In genomic region chr1:180233191-180234011, GRCh38 we compare ENCODE assay signal across 1 cellular context.
A peak's percentile ranks its signal among the peaks of the same experiment; 100 is the strongest.
TF ChIP-seq lines count a peak whose summit lies in the region.

No MANE protein-coding gene starts in this region.

TF ChIP-seq in GM23338, 12 proteins besides CTCF, POLR2A, EP300 and RAD21 (continued from another document):
- TF ChIP-seq, protein P1, sequence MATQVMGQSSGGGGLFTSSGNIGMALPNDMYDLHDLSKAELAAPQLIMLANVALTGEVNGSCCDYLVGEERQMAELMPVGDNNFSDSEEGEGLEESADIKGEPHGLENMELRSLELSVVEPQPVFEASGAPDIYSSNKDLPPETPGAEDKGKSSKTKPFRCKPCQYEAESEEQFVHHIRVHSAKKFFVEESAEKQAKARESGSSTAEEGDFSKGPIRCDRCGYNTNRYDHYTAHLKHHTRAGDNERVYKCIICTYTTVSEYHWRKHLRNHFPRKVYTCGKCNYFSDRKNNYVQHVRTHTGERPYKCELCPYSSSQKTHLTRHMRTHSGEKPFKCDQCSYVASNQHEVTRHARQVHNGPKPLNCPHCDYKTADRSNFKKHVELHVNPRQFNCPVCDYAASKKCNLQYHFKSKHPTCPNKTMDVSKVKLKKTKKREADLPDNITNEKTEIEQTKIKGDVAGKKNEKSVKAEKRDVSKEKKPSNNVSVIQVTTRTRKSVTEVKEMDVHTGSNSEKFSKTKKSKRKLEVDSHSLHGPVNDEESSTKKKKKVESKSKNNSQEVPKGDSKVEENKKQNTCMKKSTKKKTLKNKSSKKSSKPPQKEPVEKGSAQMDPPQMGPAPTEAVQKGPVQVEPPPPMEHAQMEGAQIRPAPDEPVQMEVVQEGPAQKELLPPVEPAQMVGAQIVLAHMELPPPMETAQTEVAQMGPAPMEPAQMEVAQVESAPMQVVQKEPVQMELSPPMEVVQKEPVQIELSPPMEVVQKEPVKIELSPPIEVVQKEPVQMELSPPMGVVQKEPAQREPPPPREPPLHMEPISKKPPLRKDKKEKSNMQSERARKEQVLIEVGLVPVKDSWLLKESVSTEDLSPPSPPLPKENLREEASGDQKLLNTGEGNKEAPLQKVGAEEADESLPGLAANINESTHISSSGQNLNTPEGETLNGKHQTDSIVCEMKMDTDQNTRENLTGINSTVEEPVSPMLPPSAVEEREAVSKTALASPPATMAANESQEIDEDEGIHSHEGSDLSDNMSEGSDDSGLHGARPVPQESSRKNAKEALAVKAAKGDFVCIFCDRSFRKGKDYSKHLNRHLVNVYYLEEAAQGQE (IDR thresholded peaks at IDR 0.05; ENCODE audit: unreplicated experiment) = no peak
- TF ChIP-seq ZNF114 (CRISPR knock-in tag; IDR thresholded peaks at IDR 0.05) (no peak), EZH2 (IDR thresholded peaks at IDR 0.05; ENCODE audit: low read depth, unreplicated experiment) (peak; percentile 87), POLR2AphosphoS5 (IDR thresholded peaks at IDR 0.05; ENCODE audit: low read depth) (no peak), NANOG (IDR thresholded peaks at IDR 0.05; ENCODE audit: borderline replicate concordance) (no peak), JUNB (IDR thresholded peaks at IDR 0.05; ENCODE audit: unreplicated experiment) (no peak), STAT1 (IDR thresholded peaks at IDR 0.05; ENCODE audit: unreplicated experiment) (no peak)
- TF ChIP-seq, protein P2, sequence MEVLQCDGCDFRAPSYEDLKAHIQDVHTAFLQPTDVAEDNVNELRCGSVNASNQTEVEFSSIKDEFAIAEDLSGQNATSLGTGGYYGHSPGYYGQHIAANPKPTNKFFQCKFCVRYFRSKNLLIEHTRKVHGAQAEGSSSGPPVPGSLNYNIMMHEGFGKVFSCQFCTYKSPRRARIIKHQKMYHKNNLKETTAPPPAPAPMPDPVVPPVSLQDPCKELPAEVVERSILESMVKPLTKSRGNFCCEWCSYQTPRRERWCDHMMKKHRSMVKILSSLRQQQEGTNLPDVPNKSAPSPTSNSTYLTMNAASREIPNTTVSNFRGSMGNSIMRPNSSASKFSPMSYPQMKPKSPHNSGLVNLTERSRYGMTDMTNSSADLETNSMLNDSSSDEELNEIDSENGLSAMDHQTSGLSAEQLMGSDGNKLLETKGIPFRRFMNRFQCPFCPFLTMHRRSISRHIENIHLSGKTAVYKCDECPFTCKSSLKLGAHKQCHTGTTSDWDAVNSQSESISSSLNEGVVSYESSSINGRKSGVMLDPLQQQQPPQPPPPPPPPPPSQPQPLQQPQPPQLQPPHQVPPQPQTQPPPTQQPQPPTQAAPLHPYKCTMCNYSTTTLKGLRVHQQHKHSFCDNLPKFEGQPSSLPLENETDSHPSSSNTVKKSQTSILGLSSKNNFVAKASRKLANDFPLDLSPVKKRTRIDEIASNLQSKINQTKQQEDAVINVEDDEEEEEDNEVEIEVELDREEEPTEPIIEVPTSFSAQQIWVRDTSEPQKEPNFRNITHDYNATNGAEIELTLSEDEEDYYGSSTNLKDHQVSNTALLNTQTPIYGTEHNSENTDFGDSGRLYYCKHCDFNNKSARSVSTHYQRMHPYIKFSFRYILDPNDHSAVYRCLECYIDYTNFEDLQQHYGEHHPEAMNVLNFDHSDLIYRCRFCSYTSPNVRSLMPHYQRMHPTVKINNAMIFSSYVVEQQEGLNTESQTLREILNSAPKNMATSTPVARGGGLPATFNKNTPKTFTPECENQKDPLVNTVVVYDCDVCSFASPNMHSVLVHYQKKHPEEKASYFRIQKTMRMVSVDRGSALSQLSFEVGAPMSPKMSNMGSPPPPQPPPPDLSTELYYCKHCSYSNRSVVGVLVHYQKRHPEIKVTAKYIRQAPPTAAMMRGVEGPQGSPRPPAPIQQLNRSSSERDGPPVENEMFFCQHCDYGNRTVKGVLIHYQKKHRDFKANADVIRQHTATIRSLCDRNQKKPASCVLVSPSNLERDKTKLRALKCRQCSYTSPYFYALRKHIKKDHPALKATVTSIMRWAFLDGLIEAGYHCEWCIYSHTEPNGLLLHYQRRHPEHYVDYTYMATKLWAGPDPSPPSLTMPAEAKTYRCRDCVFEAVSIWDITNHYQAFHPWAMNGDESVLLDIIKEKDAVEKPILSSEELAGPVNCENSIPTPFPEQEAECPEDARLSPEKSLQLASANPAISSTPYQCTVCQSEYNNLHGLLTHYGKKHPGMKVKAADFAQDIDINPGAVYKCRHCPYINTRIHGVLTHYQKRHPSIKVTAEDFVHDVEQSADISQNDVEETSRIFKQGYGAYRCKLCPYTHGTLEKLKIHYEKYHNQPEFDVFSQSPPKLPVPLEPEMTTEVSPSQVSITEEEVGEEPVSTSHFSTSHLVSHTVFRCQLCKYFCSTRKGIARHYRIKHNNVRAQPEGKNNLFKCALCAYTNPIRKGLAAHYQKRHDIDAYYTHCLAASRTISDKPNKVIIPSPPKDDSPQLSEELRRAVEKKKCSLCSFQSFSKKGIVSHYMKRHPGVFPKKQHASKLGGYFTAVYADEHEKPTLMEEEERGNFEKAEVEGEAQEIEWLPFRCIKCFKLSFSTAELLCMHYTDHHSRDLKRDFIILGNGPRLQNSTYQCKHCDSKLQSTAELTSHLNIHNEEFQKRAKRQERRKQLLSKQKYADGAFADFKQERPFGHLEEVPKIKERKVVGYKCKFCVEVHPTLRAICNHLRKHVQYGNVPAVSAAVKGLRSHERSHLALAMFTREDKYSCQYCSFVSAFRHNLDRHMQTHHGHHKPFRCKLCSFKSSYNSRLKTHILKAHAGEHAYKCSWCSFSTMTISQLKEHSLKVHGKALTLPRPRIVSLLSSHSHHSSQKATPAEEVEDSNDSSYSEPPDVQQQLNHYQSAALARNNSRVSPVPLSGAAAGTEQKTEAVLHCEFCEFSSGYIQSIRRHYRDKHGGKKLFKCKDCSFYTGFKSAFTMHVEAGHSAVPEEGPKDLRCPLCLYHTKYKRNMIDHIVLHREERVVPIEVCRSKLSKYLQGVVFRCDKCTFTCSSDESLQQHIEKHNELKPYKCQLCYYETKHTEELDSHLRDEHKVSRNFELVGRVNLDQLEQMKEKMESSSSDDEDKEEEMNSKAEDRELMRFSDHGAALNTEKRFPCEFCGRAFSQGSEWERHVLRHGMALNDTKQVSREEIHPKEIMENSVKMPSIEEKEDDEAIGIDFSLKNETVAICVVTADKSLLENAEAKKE (CRISPR knock-in tag; IDR thresholded peaks at IDR 0.05) = no peak
TF ChIP-seq in GM23338: peak in this region for 2.
